In genomic region chr14:100297320-100298300, GRCh38 we compare ENCODE assay signal across 8 cellular contexts. TPM values are rescaled to one million over a fixed set of nuclear protein-coding genes. Genes with fewer than 3 reads are reported as not detected.
DNase-seq lines count a peak whose midpoint lies in the region; ATAC-seq, FAIRE-seq and TF ChIP-seq lines count a peak whose summit lies in the region.

No MANE protein-coding gene starts in this region.

- no peak overlapping the region; the same call in 1 of the 2 replicates for H2AFZ ChIP-seq in GM12878 (ENCODE audit: control insufficient read depth, low read depth, low read length)

- POLR2A ChIA-PET in GM12878 (lab: Charles Lee), result interaction anchor here (0.6 to 1.6 kb wide), 4 partner anchors 15 to 78 kb away, joined by 3 to 9 read pairs (median 4); a partner anchor contains a TSS

- H3K79me2 ChIP-seq in GM12878 (ENCODE audit: control insufficient read depth, insufficient read depth, low read length), result no peaks in the 10 kb centered on the region

- intact Hi-C loops in GM12878 (cut with micrococcal nuclease; ENCODE audit: unreplicated experiment) (no loop called here), lower leg skin (cut with DNase I; ENCODE audit: low total_unique reads) (no loop called here)

- TF ChIP-seq CTCF in AG10803 (conservative IDR thresholded peaks at IDR 0.05; ENCODE audit: low read length), result no peak
- TF ChIP-seq CTCF in GM12878 (IDR thresholded peaks at IDR 0.05 in 2 of 3, conservative IDR thresholded peaks at IDR 0.05 in 1 of 3; ENCODE audit: control insufficient read depth in 2 of 3, extremely low read depth in 1 of 3, insufficient read depth in 1 of 3, low read depth in 3 of 3, low read length in 3 of 3), result no peak
- TF ChIP-seq CTCF in lower leg skin (IDR thresholded peaks at IDR 0.05), result no peak
- TF ChIP-seq CTCF in tibial nerve (IDR thresholded peaks at IDR 0.05), result no peak

- H3K4me3 ChIP-seq in AG10803 (ENCODE audit: low read length) (no peak overlapping the region; the same call in 1 of the 2 replicates), GM12878 (no peak overlapping the region), lower leg skin (ENCODE audit: low read depth, poor library complexity, severe bottlenecking) (no peak overlapping the region), tibial nerve (no peak overlapping the region)

- WGBS in GM12878 (ENCODE audit: insufficient coverage, insufficient replicate concordance, low lambda C conversion rate, missing lambda C conversion rate), result 39% methylated on average over 30 of the region's 30 CpGs
- 47 to 56% methylated on average over 30 of the region's 30 CpGs for WGBS in lower leg skin, 2 donors
- 31 to 33% methylated on average over 20 to 30 of the region's 30 CpGs for WGBS in tibial nerve, 2 donors

- peak overlapping the region; percentile 26; the same call in 1 of the 2 replicates for H3K4me2 ChIP-seq in GM12878 (ENCODE audit: control insufficient read depth, insufficient read depth)

- in situ Hi-C loops in GM12878 (cut with MboI), result no loop called here

- H3K27ac ChIP-seq in GM12878 (ENCODE audit: control insufficient read depth, insufficient read depth), result no peak overlapping the region
- H3K27ac ChIP-seq in tibial nerve, result peak overlapping the region; percentile 67 to 83 (median 74)

- no peak for TF ChIP-seq RAD21 in GM12878 (IDR thresholded peaks at IDR 0.05; ENCODE audit: insufficient read depth, low read depth, low read length)

- H3K36me3 ChIP-seq in GM12878 (ENCODE audit: control insufficient read depth in 2 of 2, insufficient read depth in 2 of 2, low read length in 1 of 2) (no peaks in the 10 kb centered on the region), tibial nerve (peaks cover 0 to 7% (median 0%) of the 10 kb centered on the region in 3 donors)

- no TSS peak for BruUV-seq in GM12878 (replicated peaks; lab: Mats Ljungman, UMichigan)

- DNase-seq in AG10803 (ENCODE audit: low read depth), result peak; percentile 83
- peak; percentile 35 for DNase-seq in GM12878 (ENCODE audit: low read depth, low spot score)
- DNase-seq in lower leg skin (ENCODE audit: low spot score in 2 of 2), result peak; percentile 78 to 94
- peak; percentile 48 to 75 for DNase-seq in tibial nerve (ENCODE audit: low spot score in 2 of 2)
- no peak for DNase-seq in amniotic stem cell (lab: John Stamatoyannopoulos, UW)
- DNase-seq in DMS153 (lab: John Stamatoyannopoulos, UW), result no peak

- SMC1A ChIA-PET in GM12878 (lab: Charles Lee; ENCODE audit: uncharacterized antibody, unreplicated experiment), result interaction anchor here (0.6 to 1.8 kb wide), 3 partner anchors 55 to 88 kb away, joined by 3 to 5 read pairs (median 5); partner anchors contain the start of gene WDR25

- CTCF ChIA-PET in GM12878 (lab: Yijun Ruan, JAX), result interaction anchor here (0.7 to 4.4 kb wide), 11 partner anchors 8 to 105 kb away, joined by 3 to 39 read pairs (median 4); partner anchors contain the start of gene WDR25

- H3K27me3 ChIP-seq in GM12878 (replicated peaks in 1 of 2; ENCODE audit: control insufficient read depth in 2 of 2, insufficient read depth in 2 of 2, low read length in 1 of 2), result no peaks in the 10 kb centered on the region
- no peaks in the 10 kb centered on the region for H3K27me3 ChIP-seq in tibial nerve

- TF ChIP-seq EP300 in GM12878 (IDR thresholded peaks at IDR 0.05; ENCODE audit: borderline replicate concordance in 1 of 2, control insufficient read depth in 1 of 2, low read depth in 2 of 2, low read length in 2 of 2) (no peak), tibial nerve (IDR thresholded peaks at IDR 0.05) (peak in 1 of 2 donors; percentile 65)

- H4K20me1 ChIP-seq in GM12878 (ENCODE audit: control insufficient read depth, insufficient read depth), result no peaks in the 10 kb centered on the region

- FAIRE-seq in GM12878 (lab: Jason Lieb, UNC), result no peak

- TF ChIP-seq POLR2A in GM12878 (IDR thresholded peaks at IDR 0.05; ENCODE audit: low read depth, low read length) (0 out of 2 replicates have a peak, but pooled peaks have one; percentile 19), lower leg skin (IDR thresholded peaks at IDR 0.05) (no peak), tibial nerve (IDR thresholded peaks at IDR 0.05) (no peak)

- RAD21 ChIA-PET in GM12878 (lab: Charles Lee; ENCODE audit: unreplicated experiment), result interaction anchor here (0.7 to 1.3 kb wide), 2 partner anchors 78 to 80 kb away, joined by 3 to 7 read pairs; a partner anchor contains a TSS

- no peak overlapping the region for H3K9ac ChIP-seq in GM12878 (ENCODE audit: control insufficient read depth, insufficient read depth, low read length)

- H3K9me3 ChIP-seq in GM12878 (replicated peaks; ENCODE audit: control insufficient read depth, insufficient read depth, low read length), result no peaks in the 10 kb centered on the region
- H3K9me3 ChIP-seq in tibial nerve, result no peaks in the 10 kb centered on the region

- ATAC-seq in GM19397 (IDR thresholded peaks at IDR 0.05; ENCODE audit: unreplicated experiment) (peak; percentile 69), HG03432 (IDR thresholded peaks at IDR 0.05; ENCODE audit: unreplicated experiment) (peak; percentile 75), GM12878 (peak; percentile 96)

- H3K4me1 ChIP-seq in GM12878 (ENCODE audit: control insufficient read depth, insufficient read depth, low read length) (peaks cover 16% of the 10 kb centered on the region), tibial nerve (peaks cover 0 to 53% (median 19%) of the 10 kb centered on the region in 4 donors)

TF ChIP-seq in GM12878, 131 proteins besides CTCF, POLR2A, EP300 and RAD21 (continues in another document):
- TF ChIP-seq IRF4 (IDR thresholded peaks at IDR 0.05; ENCODE audit: low read depth, low read length), result no peak

RNA-seq across cellular contexts. Expression of gene SLC25A29, which starts 8.6 kb away (rescaled TPM):
- total RNA-seq in GM12878 (2013; cell fraction: nucleolus; rRNA removed), result 131 and 162 TPM in 2 replicates
- total RNA-seq in GM12878 (2014; rRNA removed) (10.3 and 12.1 TPM in 2 replicates), GM12878 (2014; rRNA removed; fragmentation: Illumina TruSeq; extraction: Trizol) (3.3 and 3.6 TPM in 2 replicates), GM12878 (2021) (11.6 and 12.3 TPM in 2 replicates), lower leg skin (100 to 1,000 TPM in 3 of 4 donors, 10 to 100 TPM in 1; 98.5 to 166 (median 134) TPM), tibial nerve (100 to 1,000 TPM in 3 of 4 donors, 10 to 100 TPM in 1; 92.2 to 276 (median 173) TPM)
- polyA plus RNA-seq in GM12878 (2011; ENCODE audit: low read depth), result 2.8 TPM
- polyA plus RNA-seq in GM12878 (2011; rRNA removed) (6.2 and 11.5 TPM in 2 replicates), GM12878 (2014; fragmentation: Illumina TruSeq; extraction: Trizol) (2.0 and 3.4 TPM in 2 replicates), GM12878 (2014; fragmentation: Nextera tagmentation; extraction: Ambion mirVana) (under 1 TPM in 1 of 2 experiments, not detected in 1; 0.42 TPM), GM12878 (2014; rRNA removed) (13.3 and 15.9 TPM in 2 replicates), GM12878 (2016; fragmentation: Nextera tagmentation; extraction: Ambion mirVana) (1 to 10 TPM; 4.0 TPM)
- polyA plus RNA-seq in GM12878 (2011; cell fraction: cytosol; rRNA removed), result 12.2 and 21.9 TPM in 2 replicates
- 94.5 and 119 TPM in 2 replicates for polyA plus RNA-seq in GM12878 (2011; cell fraction: nucleus; rRNA removed)
- polyA plus RNA-seq in GM12878 (2012), result 8.5 and 9.8 TPM in 2 replicates
- 1.6 and 5.5 TPM in 2 replicates for polyA minus RNA-seq in GM12878 (2011; rRNA and poly(A)+ RNA removed)
- polyA minus RNA-seq in GM12878 (2011; cell fraction: cytosol; rRNA and poly(A)+ RNA removed), result 1.8 and 4.8 TPM in 2 replicates
- polyA minus RNA-seq in GM12878 (2011; cell fraction: nucleus; rRNA and poly(A)+ RNA removed), result 10.3 and 12.6 TPM in 2 replicates

RNA-seq across cellular contexts. Expression of gene SLC25A47, which starts 25.5 kb away (rescaled TPM):
- not detected in 2 replicates for total RNA-seq in GM12878 (2013; cell fraction: nucleolus; rRNA removed)
- total RNA-seq in GM12878 (2014; rRNA removed) (not detected in 2 replicates), GM12878 (2014; rRNA removed; fragmentation: Illumina TruSeq; extraction: Trizol) (not detected in 2 replicates), GM12878 (2021) (not detected in 2 replicates), lower leg skin (not detected), tibial nerve (1 to 10 TPM in 1 of 4 donors, not detected in 3; 2.5 TPM)
- polyA plus RNA-seq in GM12878 (2011; ENCODE audit: low read depth), result not detected
- polyA plus RNA-seq in GM12878 (2011; rRNA removed) (not detected in 2 replicates), GM12878 (2014; fragmentation: Illumina TruSeq; extraction: Trizol) (not detected in 2 replicates), GM12878 (2014; fragmentation: Nextera tagmentation; extraction: Ambion mirVana) (not detected), GM12878 (2014; rRNA removed) (0.14 TPM in 1 of 2 replicates, not detected in the other), GM12878 (2016; fragmentation: Nextera tagmentation; extraction: Ambion mirVana) (not detected)
- 0.03 TPM in 1 of 2 replicates, not detected in the other for polyA plus RNA-seq in GM12878 (2011; cell fraction: cytosol; rRNA removed)
- 0.09 TPM in 1 of 2 replicates, not detected in the other for polyA plus RNA-seq in GM12878 (2011; cell fraction: nucleus; rRNA removed)
- not detected in 2 replicates for polyA plus RNA-seq in GM12878 (2012)
- polyA minus RNA-seq in GM12878 (2011; rRNA and poly(A)+ RNA removed), result not detected in 2 replicates
- polyA minus RNA-seq in GM12878 (2011; cell fraction: cytosol; rRNA and poly(A)+ RNA removed), result not detected in 2 replicates
- not detected in 2 replicates for polyA minus RNA-seq in GM12878 (2011; cell fraction: nucleus; rRNA and poly(A)+ RNA removed)

RNA-seq across cellular contexts. Expression of gene YY1, which starts 58.7 kb away (rescaled TPM):
- 61.9 and 62.1 TPM in 2 replicates for total RNA-seq in GM12878 (2013; cell fraction: nucleolus; rRNA removed)
- 34.2 and 35.3 TPM in 2 replicates for total RNA-seq in GM12878 (2014; rRNA removed)
- total RNA-seq in GM12878 (2014; rRNA removed; fragmentation: Illumina TruSeq; extraction: Trizol), result 42.7 and 44.8 TPM in 2 replicates
- 74.0 and 77.2 TPM in 2 replicates for total RNA-seq in GM12878 (2021)
- polyA plus RNA-seq in GM12878 (2011; ENCODE audit: low read depth), result 17.9 TPM
- 52.0 and 75.3 TPM in 2 replicates for polyA plus RNA-seq in GM12878 (2011; rRNA removed)
- 23.8 and 29.4 TPM in 2 replicates for polyA plus RNA-seq in GM12878 (2011; cell fraction: cytosol; rRNA removed)
- polyA plus RNA-seq in GM12878 (2011; cell fraction: nucleus; rRNA removed), result 27.5 and 27.6 TPM in 2 replicates
- 34.6 and 44.3 TPM in 2 replicates for polyA plus RNA-seq in GM12878 (2012)
- 49.4 and 58.5 TPM in 2 replicates for polyA plus RNA-seq in GM12878 (2014; fragmentation: Illumina TruSeq; extraction: Trizol)
- polyA plus RNA-seq in GM12878 (2014; fragmentation: Nextera tagmentation; extraction: Ambion mirVana), result 10 to 100 TPM; 23.7 to 46.4 TPM
- 23.5 and 24.4 TPM in 2 replicates for polyA plus RNA-seq in GM12878 (2014; rRNA removed)
- 10 to 100 TPM; 32.7 to 35.0 TPM for polyA plus RNA-seq in GM12878 (2016; fragmentation: Nextera tagmentation; extraction: Ambion mirVana)
- polyA minus RNA-seq in GM12878 (2011; rRNA and poly(A)+ RNA removed), result 29.7 and 39.0 TPM in 2 replicates
- 12.2 and 23.7 TPM in 2 replicates for polyA minus RNA-seq in GM12878 (2011; cell fraction: cytosol; rRNA and poly(A)+ RNA removed)
- polyA minus RNA-seq in GM12878 (2011; cell fraction: nucleus; rRNA and poly(A)+ RNA removed), result 12.7 and 20.0 TPM in 2 replicates
- total RNA-seq in lower leg skin, result 10 to 100 TPM; 46.7 to 61.5 (median 52.4) TPM
- 10 to 100 TPM; 55.9 to 60.3 (median 58.7) TPM for total RNA-seq in tibial nerve

Comparison
In these comparisons a context has a peak if more than half of its experiments do, and no peak if none do; other contexts are left out.
1. DNase-seq: peak in AG10803 (single experiment), GM12878 (single experiment), lower leg skin (2 of 2) and tibial nerve (2 of 2); none in amniotic stem cell (single experiment) and DMS153 (single experiment).
2. Peak in every context shown above with its lines, with median percentiles within 50 percentile points of each other: ATAC-seq.